ENCODE assay signal across 23 cellular contexts in genomic region chr12:6187948-6188793, GRCh38. TPM values are rescaled to one million over a fixed set of nuclear protein-coding genes. Genes with fewer than 3 reads are reported as not detected.
A peak's percentile ranks its signal among the peaks of the same experiment; 100 is the strongest.
DNase-seq lines count a peak whose midpoint lies in the region; ATAC-seq and TF ChIP-seq lines count a peak whose summit lies in the region.
"Had no signal": no experiment of that assay in that cellular context is flagged by ENCODE, and none has a peak within 500 bp of the region (broad histone marks: within the 10 kb centered on the region; RNA-seq: fewer than 3 reads in every experiment).

No MANE protein-coding gene starts in this region.

- peaks cover 5 to 16% (median 15%) of the 10 kb centered on the region in 3 donors for H3K4me1 Mint-ChIP-seq in T-cell

- peaks cover 9 to 45% of the 10 kb centered on the region in 2 donors for H3K27me3 Mint-ChIP-seq in T-cell

- H4K20me1 ChIP-seq in BLaER1 (no peaks in the 10 kb centered on the region), OCI-LY7 (ENCODE audit: insufficient read depth, low read length) (no peaks in the 10 kb centered on the region)

- POLR2A ChIA-PET in OCI-LY7 (lab: Charles Lee) = interaction anchor here (0.5 to 1.2 kb wide), 5 partner anchors 10 to 117 kb away, joined by 3 to 4 read pairs (median 3); no protein-coding TSS in a partner anchor
- POLR2A ChIA-PET in T-cell (lab: Charles Lee) = no interaction called here

- ATAC-seq in esophagus mucosa (peak; percentile 64), HG03457 (IDR thresholded peaks at IDR 0.05; ENCODE audit: unreplicated experiment) (no peak), T-cell (replicated peaks in 1 of 4) (no peak)
- ATAC-seq: left lung, PC-3 had no signal

- no peak overlapping the region for H3K4me3 Mint-ChIP-seq in T-cell
- H3K4me3 Mint-ChIP-seq: activated naive CD8-positive, alpha-beta T cell; CD4-positive, alpha-beta memory T cell; nephron progenitor cell had no signal

- 84 to 93% (median 89%) methylated on average over 7 to 8 of the region's 8 CpGs for WGBS in adrenal gland, 4 donors

- H3K27me3 ChIP-seq in BLaER1 (no peaks in the 10 kb centered on the region), rectal smooth muscle tissue (ENCODE audit: control insufficient read depth, insufficient read depth, low read length) (no peaks in the 10 kb centered on the region), adrenal gland (no peaks in the 10 kb centered on the region)
- H3K27me3 ChIP-seq: left lung had no signal

- TF ChIP-seq POLR2A in adrenal gland (IDR thresholded peaks at IDR 0.05) = no peak

- H3K4me2 ChIP-seq in BLaER1 (peak overlapping the region; percentile 79), OCI-LY7 (ENCODE audit: low read length) (peak overlapping the region; percentile 59)

- no peaks in the 10 kb centered on the region for H3K9me3 Mint-ChIP-seq in T-cell
- H3K9me3 Mint-ChIP-seq: CD4-positive, alpha-beta memory T cell; nephron progenitor cell had no signal

- CTCF ChIA-PET in OCI-LY7 (lab: Charles Lee; ENCODE audit: unreplicated experiment) (no interaction called here), T-cell (lab: Charles Lee) (interaction anchor here in 1 of 2 donors (0.5 kb wide), 1 partner anchor 21 kb away, joined by 3 read pairs; no protein-coding TSS in a partner anchor)

- H3K36me3 ChIP-seq in BLaER1 (no peaks in the 10 kb centered on the region), OCI-LY7 (ENCODE audit: insufficient read depth, low read length) (no peaks in the 10 kb centered on the region), rectal smooth muscle tissue (ENCODE audit: control insufficient read depth, insufficient read depth, low read length) (no peaks in the 10 kb centered on the region), adrenal gland (replicated peaks in 1 of 2) (no peaks in the 10 kb centered on the region)
- H3K36me3 ChIP-seq: left lung had no signal

- DNase-seq in OCI-LY7 (ENCODE audit: low spot score) (no peak), adrenal gland (no peak), T-cell (no peak), HuH-7.5 (ENCODE audit: low spot score) (no peak)
- DNase-seq: activated CD4-positive, alpha-beta T cell treated with anti-CD3 and anti-CD28 coated beads, Interleukin-2, amount 50 U/mL, for 1 hour; CD4-positive, alpha-beta memory T cell; cerebellar nuclear complex; DMS153; effector CD8-positive, alpha-beta T cell; HCEC 1CT; NCI-H1048; NCI-H2227 treated with DMSO at 0.1 percent for 48 hours; NCI-H774; nephron progenitor cell; PC-3; SHP77 treated with DMSO at 0.1 percent for 48 hours; T-helper 1 cell had no signal

- H2AFZ ChIP-seq in OCI-LY7 (ENCODE audit: low read length) = no peak overlapping the region

- H3K79me2 ChIP-seq in OCI-LY7 (ENCODE audit: insufficient read depth, low read depth, low read length) = no peaks in the 10 kb centered on the region

- H3K27ac ChIP-seq in BLaER1 (no peak overlapping the region), OCI-LY7 (ENCODE audit: low read depth, low read length, poor library complexity, severe bottlenecking) (no peak overlapping the region), rectal smooth muscle tissue (ENCODE audit: low read depth, low read length) (peak overlapping the region; percentile 40), adrenal gland (no peak overlapping the region)
- H3K27ac ChIP-seq: left lung had no signal

- no peaks in the 10 kb centered on the region for H3K9me2 ChIP-seq in OCI-LY7 (ENCODE audit: insufficient read depth, low read length)

- no peaks in the 10 kb centered on the region for H3K36me3 Mint-ChIP-seq in T-cell
- H3K36me3 Mint-ChIP-seq: activated naive CD8-positive, alpha-beta T cell; CD4-positive, alpha-beta memory T cell had no signal

- BruUV-seq in OCI-LY7 (replicated peaks; lab: Mats Ljungman, UMichigan) = no TSS peak

- peaks cover 68% of the 10 kb centered on the region for H3K4me1 ChIP-seq in BLaER1
- peaks cover 19% of the 10 kb centered on the region for H3K4me1 ChIP-seq in OCI-LY7 (ENCODE audit: insufficient read depth, low read length, poor library complexity, severe bottlenecking)
- H3K4me1 ChIP-seq in rectal smooth muscle tissue (ENCODE audit: control insufficient read depth, insufficient read depth, low read length) = peaks cover 11% of the 10 kb centered on the region
- H3K4me1 ChIP-seq in adrenal gland (replicated peaks in 1 of 2) = peaks cover 0 to 9% of the 10 kb centered on the region in 2 donors

- H3K9me3 ChIP-seq in BLaER1 = peaks cover 12% of the 10 kb centered on the region
- no peaks in the 10 kb centered on the region for H3K9me3 ChIP-seq in OCI-LY7 (ENCODE audit: low read length)
- H3K9me3 ChIP-seq in adrenal gland (replicated peaks in 1 of 3) = no peaks in the 10 kb centered on the region
- H3K9me3 ChIP-seq: left lung had no signal

- H3K4me3 ChIP-seq in BLaER1 (no peak overlapping the region), OCI-LY7 (ENCODE audit: low read depth, low read length, poor library complexity, severe bottlenecking) (no peak overlapping the region), rectal smooth muscle tissue (ENCODE audit: low read length) (no peak overlapping the region), adrenal gland (no peak overlapping the region)
- H3K4me3 ChIP-seq: left lung had no signal

- intact Hi-C loops in OCI-LY7 (cut with micrococcal nuclease; ENCODE audit: unreplicated experiment) = no loop called here
- intact Hi-C loops in adrenal gland (cut with DNase I) = no loop called here

- H3K27ac Mint-ChIP-seq in T-cell = no peak overlapping the region
- H3K27ac Mint-ChIP-seq: activated naive CD8-positive, alpha-beta T cell; CD4-positive, alpha-beta memory T cell; nephron progenitor cell had no signal

- H3K9ac ChIP-seq in BLaER1 = no peak overlapping the region
- no peak overlapping the region for H3K9ac ChIP-seq in rectal smooth muscle tissue (ENCODE audit: low read length)

- TF ChIP-seq CTCF in OCI-LY7 (conservative IDR thresholded peaks at IDR 0.05; ENCODE audit: low read length) (peak; percentile 31), adrenal gland (IDR thresholded peaks at IDR 0.05) (no peak)

RNA-seq across cellular contexts. Expression of gene CD9, which starts 12.0 kb away (rescaled TPM):
- total RNA-seq in OCI-LY7 (2014; rRNA removed; shearing (Covaris generic)) = not detected in 2 replicates
- total RNA-seq in OCI-LY7 (2022) (not detected in 2 replicates), esophagus mucosa (597 TPM), adrenal gland (100 to 1,000 TPM; 165 to 461 (median 322) TPM), T-cell (1 to 10 TPM; 2.6 to 5.7 (median 3.3) TPM)
- 100 to 1,000 TPM in 2 of 3 donors, 10 to 100 TPM in 1; 66.3 to 244 (median 139) TPM for polyA plus RNA-seq in adrenal gland

Comparison
In these comparisons a context has a peak if more than half of its experiments do, and no peak if none do; other contexts are left out.
1. RNA of gene CD9, which starts 12.0 kb away (total RNA-seq): 597 TPM in esophagus mucosa (single experiment) and 165 to 461 TPM in adrenal gland; 2.6 to 5.7 TPM in T-cell and not detected in OCI-LY7; every median in the first group is over 10 times any median in the second.